Comparison of ENCODE assay signal across 1 cellular context in the genomic region with DNA sequence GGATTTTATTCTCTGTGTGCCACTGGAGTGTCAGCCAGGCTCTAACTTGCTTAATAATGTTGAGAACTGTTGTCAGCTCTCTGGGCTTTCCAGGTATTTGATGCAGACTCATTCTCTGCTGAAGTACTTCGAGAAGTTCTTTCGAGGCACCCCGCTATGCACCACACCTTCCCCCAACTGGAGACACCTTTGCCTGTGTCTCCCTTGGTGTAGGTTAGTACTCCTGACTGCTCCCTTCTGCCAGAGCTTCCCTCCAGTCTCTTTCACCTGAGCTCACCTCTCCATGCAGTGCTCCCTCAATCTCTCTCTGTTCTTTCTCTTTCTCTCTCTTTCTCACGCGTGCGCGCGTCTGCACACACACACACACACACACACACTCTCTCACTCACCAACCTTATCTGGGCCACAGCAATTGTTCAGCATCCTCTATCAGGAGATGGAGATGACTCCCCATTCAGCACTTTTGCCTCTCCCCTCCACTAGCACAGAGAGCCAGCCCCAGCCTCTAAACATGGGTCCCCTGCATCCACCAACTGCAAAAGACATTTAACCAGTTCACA.
TF ChIP-seq lines count a peak whose summit lies in the region.

No MANE protein-coding gene starts in this region.

TF ChIP-seq in H1, 55 proteins besides CTCF, POLR2A, EP300 and RAD21 (continued from another document):
- no peak for TF ChIP-seq KDM4A (IDR thresholded peaks at IDR 0.05; ENCODE audit: low read depth, low read length, severe bottlenecking)
- no peak for TF ChIP-seq HDAC6 (IDR thresholded peaks at IDR 0.05; ENCODE audit: low read depth, low read length)
- TF ChIP-seq PHF8 (conservative IDR thresholded peaks at IDR 0.05; ENCODE audit: low read depth, low read length), result no peak
- TF ChIP-seq JUN (IDR thresholded peaks at IDR 0.05; ENCODE audit: low read depth, low read length), result no peak
- TF ChIP-seq ZNF274 (IDR thresholded peaks at IDR 0.05; ENCODE audit: borderline replicate concordance, extremely low read depth, low read length), result no peak
- TF ChIP-seq KDM5A (IDR thresholded peaks at IDR 0.05; ENCODE audit: low read length), result no peak
- no peak for TF ChIP-seq KDM1A (IDR thresholded peaks at IDR 0.05; ENCODE audit: borderline replicate concordance, low read length)
- TF ChIP-seq TEAD4 (IDR thresholded peaks at IDR 0.05; ENCODE audit: low read depth, low read length), result no peak
- no peak for TF ChIP-seq NRF1 (IDR thresholded peaks at IDR 0.05; ENCODE audit: low read depth, low read length)
- no peak for TF ChIP-seq CTBP2 (IDR thresholded peaks at IDR 0.05; ENCODE audit: borderline replicate concordance, insufficient read depth, insufficient read length, low read length)
